30 cellular contexts compared by ENCODE assay signal in genomic region chr5:228886-229285, GRCh38. TPM values are rescaled to one million over a fixed set of nuclear protein-coding genes. Genes with fewer than 3 reads are reported as not detected.
"Had no signal": no experiment of that assay in that cellular context is flagged by ENCODE, and none has a peak within 500 bp of the region (broad histone marks: within the 10 kb centered on the region; RNA-seq: fewer than 3 reads in every experiment).

No MANE protein-coding gene starts in this region.

- H3K4me1 ChIP-seq: adrenal gland, body of pancreas, Peyer's patch, SJSA1 had no signal

- H3K4me3 Mint-ChIP-seq: activated CD4-positive, alpha-beta T cell treated with anti-CD3 and anti-CD28 coated beads, Interleukin-2, amount 10 ng/mL, durations not matched to agents 24 days and 14 days; activated CD8-positive, alpha-beta T cell treated with anti-CD3 and anti-CD28 coated beads for 36 hours; activated naive CD4-positive, alpha-beta T cell treated with anti-CD3 and anti-CD28 coated beads for 36 hours; activated T-helper 1 cell treated with anti-CD3 and anti-CD28 coated beads, Interleukin-12 subunit alpha, Interleukin-12 subunit beta, Interleukin-2, Interleukin-4 antibody, amounts not matched to agents 30 ng/mL and 10 ng/mL and 1 ng/mL, durations not matched to agents 14 hours and 24 hours and 36 hours; T-helper 1 cell treated with Interleukin-12 subunit alpha and Interleukin-12 subunit beta and Interleukin-4 antibody, amounts not matched to agents 30 μg/mL and 1 μg/mL, for 36 hours; T-helper 2 cell treated with Interferon-gamma antibody and Interleukin-4, amounts not matched to agents 5 μg/mL and 100 μg/mL, for 36 hours had no signal

- DNase-seq: activated CD4-positive, alpha-beta T cell treated with anti-CD3 and anti-CD28 coated beads, Interleukin-2, amount 10 ng/mL, durations not matched to agents 24 days and 14 days; activated CD4-positive, alpha-beta T cell treated with anti-CD3 and anti-CD28 coated beads, Interleukin-2, amount 50 U/mL, for 4 hours; activated CD8-positive, alpha-beta T cell treated with anti-CD3 and anti-CD28 coated beads for 36 hours; activated gamma-delta T cell treated with Interleukin-2 at 50 U/mL for 16 hours; activated naive CD4-positive, alpha-beta T cell treated with anti-CD3 and anti-CD28 coated beads for 36 hours; activated T-cell treated with anti-CD3 and anti-CD28 coated beads, Interleukin-2, amount 50 U/mL, for 1 hour; adrenal gland; body of pancreas; Kasumi-1; KG1; MM.1S; MV-4-11; NCI-H1092; NCI-H1436 treated with DMSO at 0.1 percent for 48 hours; NCI-H1694 treated with DMSO at 0.1 percent for 48 hours; NCI-H2029; NCI-H510A treated with DMSO at 0.1 percent for 48 hours; PC-3; Peyer's patch; RPMI8226; SHP77 treated with DMSO at 0.1 percent for 48 hours; SK-N-SH had no signal

- H3K4me3 ChIP-seq: adrenal gland, body of pancreas, Peyer's patch, SJSA1 had no signal

- H3K27me3 Mint-ChIP-seq: activated CD4-positive, alpha-beta T cell treated with anti-CD3 and anti-CD28 coated beads, Interleukin-2, amount 10 ng/mL, durations not matched to agents 24 days and 14 days; activated CD8-positive, alpha-beta T cell treated with anti-CD3 and anti-CD28 coated beads for 36 hours had no signal

- H3K27me3 ChIP-seq: adrenal gland, body of pancreas, Peyer's patch, SJSA1 had no signal

- H3K9me3 ChIP-seq: adrenal gland, body of pancreas, Peyer's patch, SJSA1, SK-N-SH had no signal

- H3K27ac Mint-ChIP-seq: activated CD4-positive, alpha-beta T cell treated with anti-CD3 and anti-CD28 coated beads, Interleukin-2, amount 10 ng/mL, durations not matched to agents 24 days and 14 days; activated CD8-positive, alpha-beta T cell treated with anti-CD3 and anti-CD28 coated beads for 36 hours; activated naive CD4-positive, alpha-beta T cell treated with anti-CD3 and anti-CD28 coated beads for 36 hours; activated naive CD4-positive, alpha-beta T cell treated with anti-CD3 and anti-CD28 coated beads, Interleukin-2, amount 50 U/mL, for 72 hours; activated T-helper 1 cell treated with anti-CD3 and anti-CD28 coated beads, Interleukin-12 subunit alpha, Interleukin-12 subunit beta, Interleukin-2, Interleukin-4 antibody, amounts not matched to agents 30 ng/mL and 10 ng/mL and 1 ng/mL, durations not matched to agents 14 hours and 24 hours and 36 hours; T-helper 1 cell treated with Interleukin-12 subunit alpha and Interleukin-12 subunit beta and Interleukin-4 antibody, amounts not matched to agents 30 μg/mL and 1 μg/mL, for 36 hours; T-helper 2 cell treated with Interferon-gamma antibody and Interleukin-4, amounts not matched to agents 5 μg/mL and 100 μg/mL, for 36 hours had no signal

- H3K9me3 Mint-ChIP-seq: activated CD4-positive, alpha-beta T cell treated with anti-CD3 and anti-CD28 coated beads, Interleukin-2, amount 10 ng/mL, durations not matched to agents 24 days and 14 days; activated CD8-positive, alpha-beta T cell treated with anti-CD3 and anti-CD28 coated beads for 36 hours; activated naive CD4-positive, alpha-beta T cell treated with anti-CD3 and anti-CD28 coated beads for 36 hours; activated naive CD4-positive, alpha-beta T cell treated with anti-CD3 and anti-CD28 coated beads, Interleukin-2, amount 50 U/mL, for 72 hours; activated T-helper 1 cell treated with anti-CD3 and anti-CD28 coated beads, Interleukin-12 subunit alpha, Interleukin-12 subunit beta, Interleukin-2, Interleukin-4 antibody, amounts not matched to agents 30 ng/mL and 10 ng/mL and 1 ng/mL, durations not matched to agents 14 hours and 24 hours and 36 hours; T-helper 1 cell treated with Interleukin-12 subunit alpha and Interleukin-12 subunit beta and Interleukin-4 antibody, amounts not matched to agents 30 μg/mL and 1 μg/mL, for 36 hours; T-helper 2 cell treated with Interferon-gamma antibody and Interleukin-4, amounts not matched to agents 5 μg/mL and 100 μg/mL, for 36 hours had no signal

RNA-seq across cellular contexts. Expression of gene LRRC14B, which starts 37.6 kb away (rescaled TPM):
- total RNA-seq: activated CD4-positive, alpha-beta T cell treated with anti-CD3 and anti-CD28 coated beads, Interleukin-2, amount 10 ng/mL, durations not matched to agents 24 days and 14 days; activated CD8-positive, alpha-beta memory T cell treated with anti-CD3 and anti-CD28 coated beads for 36 hours; activated naive CD4-positive, alpha-beta T cell treated with anti-CD3 and anti-CD28 coated beads for 36 hours; activated T-helper 1 cell treated with anti-CD3 and anti-CD28 coated beads, Interleukin-12 subunit alpha, Interleukin-12 subunit beta, Interleukin-2, Interleukin-4 antibody, amounts not matched to agents 30 ng/mL and 10 ng/mL and 1 ng/mL, durations not matched to agents 14 hours and 24 hours and 36 hours; adrenal gland; astrocyte; body of pancreas; bronchial epithelial cell; PC-3; Peyer's patch; SJSA1 had no signal
